In genomic region chr1:28259252-28259934, GRCh38 we compare ENCODE assay signal across 1 cellular context.
TF ChIP-seq lines count a peak whose summit lies in the region.

TSS of gene SESN2 (plus strand) at chr1:28259518. CDS start at chr1:28259848, 330 bp downstream.

TF ChIP-seq in K562, 482 proteins besides CTCF, POLR2A, EP300 and RAD21 (continued from another document and continues in another):
- TF ChIP-seq BACH1 (tag; IDR thresholded peaks at IDR 0.05) (no peak; the same call in 1 of the 2 replicates), C11orf30 (IDR thresholded peaks at IDR 0.05; ENCODE audit: low read depth) (no peak), ZNF57 (CRISPR knock-in tag; IDR thresholded peaks at IDR 0.05) (no peak), ZSCAN29 (IDR thresholded peaks at IDR 0.05) (no peak; the same call in 1 of the 2 replicates), ZNF507 (tag; conservative IDR thresholded peaks at IDR 0.05) (no peak), AFF1 (IDR thresholded peaks at IDR 0.05; ENCODE audit: low read depth in 1 of 2, partially characterized antibody in 2 of 2) (peak in 1 of 2 experiments; percentile 84), ZBTB17 (CRISPR knock-in tag; IDR thresholded peaks at IDR 0.05) (peak; percentile 25), XRCC4 (IDR thresholded peaks at IDR 0.05; ENCODE audit: extremely low read depth, insufficient read depth, insufficient read length) (no peak), ZNF589 (CRISPR knock-in tag; IDR thresholded peaks at IDR 0.05; ENCODE audit: low read depth) (peak; percentile 29; the same call in 1 of the 2 replicates), GABPB2 (CRISPR knock-in tag; conservative IDR thresholded peaks at IDR 0.05) (no peak), FOXP4 (CRISPR knock-in tag; IDR thresholded peaks at IDR 0.05; ENCODE audit: borderline replicate concordance) (peak; percentile 50; the same call in 1 of the 2 replicates), THRB (CRISPR knock-in tag; conservative IDR thresholded peaks at IDR 0.05) (no peak), ZNF174 (CRISPR knock-in tag; IDR thresholded peaks at IDR 0.05) (no peak), GABPA (tag; conservative IDR thresholded peaks at IDR 0.05; ENCODE audit: low read depth) (0 out of 2 replicates have a peak, but pooled peaks have one; percentile 41), ZNF3 (CRISPR knock-in tag; IDR thresholded peaks at IDR 0.05) (no peak), TSHZ1 (CRISPR knock-in tag; IDR thresholded peaks at IDR 0.05) (no peak), STAT6 (CRISPR knock-in tag; IDR thresholded peaks at IDR 0.05) (no peak), CHD2 (IDR thresholded peaks at IDR 0.05; ENCODE audit: low read depth, low read length) (peak; percentile 48), CBX1 (IDR thresholded peaks at IDR 0.05; ENCODE audit: low read depth) (peak; percentile 92; the same call in 1 of the 2 replicates), KDM5B (IDR thresholded peaks at IDR 0.05; ENCODE audit: insufficient replicate concordance, low read depth, low read length) (peak; percentile 99), SMARCC2 (IDR thresholded peaks at IDR 0.05; ENCODE audit: low read depth) (no peak), EP400 (IDR thresholded peaks at IDR 0.05) (peak; percentile 80), SP1 (CRISPR knock-in tag; IDR thresholded peaks at IDR 0.05) (peak; percentile 89), SRSF3 (IDR thresholded peaks at IDR 0.05; ENCODE audit: insufficient read depth, low read length) (no peak; the same call in 1 of the 2 replicates), SRSF7 (optimal IDR thresholded peaks at IDR 0.05; ENCODE audit: low read depth, low read length) (no peak), SMAD2 (IDR thresholded peaks at IDR 0.05; ENCODE audit: low read depth, low read length) (no peak), MED1 (CRISPR knock-in tag; IDR thresholded peaks at IDR 0.05; ENCODE audit: borderline replicate concordance) (no peak), ATF3 (IDR thresholded peaks at IDR 0.05) (peak; percentile 98), ATF3 (CRISPR knock-in tag; conservative IDR thresholded peaks at IDR 0.05) (peak; percentile 52; the same call in 1 of the 2 replicates), SMARCA5 (IDR thresholded peaks at IDR 0.05) (no peak), ZMIZ1 (IDR thresholded peaks at IDR 0.05; ENCODE audit: low read depth in 2 of 2, low read length in 2 of 2) (peak in 1 of 2 experiments; percentile 78; a peak in 2 of 4 replicates), SMAD3 (CRISPR knock-in tag; conservative IDR thresholded peaks at IDR 0.05) (no peak), ZNF224 (CRISPR knock-in tag; IDR thresholded peaks at IDR 0.05) (0 out of 2 replicates have a peak, but pooled peaks have one; percentile 70), ZZZ3 (IDR thresholded peaks at IDR 0.05) (no peak), MYC (IDR thresholded peaks at IDR 0.05; ENCODE audit: low read depth, low read length) (peak; percentile 52), MYC (CRISPR knock-in tag; IDR thresholded peaks at IDR 0.05; ENCODE audit: borderline replicate concordance, low read depth) (peak; percentile 57; the same call in 1 of the 2 replicates), MEF2A (IDR thresholded peaks at IDR 0.05; ENCODE audit: control insufficient read depth, low read depth, low read length) (no peak), ZFP30 (CRISPR knock-in tag; IDR thresholded peaks at IDR 0.05; ENCODE audit: borderline replicate concordance) (no peak), ZNF764 (CRISPR knock-in tag; IDR thresholded peaks at IDR 0.05; ENCODE audit: low read depth) (0 out of 2 replicates have a peak, but pooled peaks have one; percentile 58), ATF1 (CRISPR knock-in tag; IDR thresholded peaks at IDR 0.05) (no peak; the same call in 1 of the 2 replicates), ATF1 (tag; IDR thresholded peaks at IDR 0.05) (peak; percentile 81), ZFPM2 (CRISPR knock-in tag; IDR thresholded peaks at IDR 0.05) (no peak), E2F3 (CRISPR knock-in tag; IDR thresholded peaks at IDR 0.05) (no peak), RAD51 (IDR thresholded peaks at IDR 0.05; ENCODE audit: borderline replicate concordance, low read depth) (no peak), ZNF408 (CRISPR knock-in tag; IDR thresholded peaks at IDR 0.05; ENCODE audit: low read depth) (no peak), ZNF551 (CRISPR knock-in tag; IDR thresholded peaks at IDR 0.05) (no peak), E2F1 (CRISPR knock-in tag; IDR thresholded peaks at IDR 0.05) (peak; percentile 82), ADNP (tag; IDR thresholded peaks at IDR 0.05) (no peak), RCOR1 (IDR thresholded peaks at IDR 0.05; ENCODE audit: borderline replicate concordance in 1 of 2, low read depth in 2 of 2, low read length in 2 of 2) (peak in 1 of 2 experiments; percentile 35; a peak in 1 of 4 replicates)
